9 cellular contexts compared by ENCODE assay signal in the genomic region with DNA sequence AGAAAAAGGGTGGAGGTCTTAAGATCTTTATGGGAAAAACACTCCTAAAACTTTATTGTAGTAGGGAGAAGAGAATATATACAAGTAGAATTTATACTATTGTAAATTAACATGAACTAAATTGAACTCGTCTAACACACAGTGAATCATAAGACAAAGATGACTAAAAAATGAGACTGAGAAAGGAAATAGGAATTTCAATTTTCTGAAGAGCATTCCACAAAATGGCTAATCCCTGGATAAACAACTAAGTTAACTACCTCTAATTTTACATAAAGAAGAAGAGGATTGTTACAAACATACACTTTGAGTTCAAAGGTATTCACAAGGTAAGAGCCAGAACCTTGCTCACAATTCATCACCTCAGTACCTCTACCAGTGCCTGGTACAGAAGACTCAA. TPM values are rescaled to one million over a fixed set of nuclear protein-coding genes. Genes with fewer than 3 reads are reported as not detected.
DNase-seq lines count a peak whose midpoint lies in the region; ATAC-seq and TF ChIP-seq lines count a peak whose summit lies in the region.
"Had no signal": no experiment of that assay in that cellular context is flagged by ENCODE, and none has a peak within 500 bp of the region (broad histone marks: within the 10 kb centered on the region; RNA-seq: fewer than 3 reads in every experiment).

No MANE protein-coding gene starts in this region.

- TF ChIP-seq CTCF in choroid plexus epithelial cell (conservative IDR thresholded peaks at IDR 0.05; ENCODE audit: low read depth, low read length) (no peak), nephron (IDR thresholded peaks at IDR 0.05; ENCODE audit: unreplicated experiment in 3 of 3) (no peak)

- peaks cover 14% of the 10 kb centered on the region for H3K36me3 Mint-ChIP-seq in CD4-positive, CD25-positive, alpha-beta regulatory T cell
- H3K36me3 Mint-ChIP-seq in nephron (ENCODE audit: low read depth), result peaks cover 13% of the 10 kb centered on the region

- H3K4me3 ChIP-seq in CD4-positive, CD25-positive, alpha-beta regulatory T cell (ENCODE audit: low read depth, low read length), result peak overlapping the region; percentile 94
- H3K4me3 ChIP-seq in MG63 (peak overlapping the region; percentile 77), choroid plexus epithelial cell (ENCODE audit: low read depth, low read length) (peak overlapping the region; percentile 95)

- H3K27me3 ChIP-seq in CD4-positive, CD25-positive, alpha-beta regulatory T cell (ENCODE audit: control insufficient read depth, insufficient read depth, low read length), result no peaks in the 10 kb centered on the region
- no peaks in the 10 kb centered on the region for H3K27me3 ChIP-seq in MG63

- ATAC-seq in CD4-positive, CD25-positive, alpha-beta regulatory T cell (ENCODE audit: low read depth in 2 of 2), result no peak
- no peak for ATAC-seq in HG02588 (IDR thresholded peaks at IDR 0.05; ENCODE audit: unreplicated experiment)
- no peak for ATAC-seq in HG03439 (IDR thresholded peaks at IDR 0.05; ENCODE audit: unreplicated experiment)
- no peak for ATAC-seq in GM21717 (IDR thresholded peaks at IDR 0.05; ENCODE audit: unreplicated experiment)
- no peak for ATAC-seq in GM21367 (IDR thresholded peaks at IDR 0.05; ENCODE audit: unreplicated experiment)

- H3K4me1 ChIP-seq in CD4-positive, CD25-positive, alpha-beta regulatory T cell (ENCODE audit: control insufficient read depth, insufficient read depth, low read length, poor library complexity, severe bottlenecking), result peaks cover 36% of the 10 kb centered on the region

- no peak for DNase-seq in CD4-positive, CD25-positive, alpha-beta regulatory T cell
- DNase-seq in MG63 (no peak), choroid plexus epithelial cell (ENCODE audit: low read depth) (peak; percentile 51)
- DNase-seq: hippocampal formation had no signal

- no peak overlapping the region for H3K27ac ChIP-seq in CD4-positive, CD25-positive, alpha-beta regulatory T cell (ENCODE audit: insufficient read depth, low read length, poor library complexity, severe bottlenecking)

- peaks cover 25 to 66% (median 56%) of the 10 kb centered on the region in 4 donors for H3K4me1 Mint-ChIP-seq in CD4-positive, CD25-positive, alpha-beta regulatory T cell
- H3K4me1 Mint-ChIP-seq in nephron, result peaks cover 50% of the 10 kb centered on the region

- H3K9me3 ChIP-seq in CD4-positive, CD25-positive, alpha-beta regulatory T cell (ENCODE audit: control insufficient read depth in 2 of 2, low read length in 2 of 2), result no peaks in the 10 kb centered on the region
- no peaks in the 10 kb centered on the region for H3K9me3 ChIP-seq in MG63

- no peaks in the 10 kb centered on the region for H3K36me3 ChIP-seq in CD4-positive, CD25-positive, alpha-beta regulatory T cell (ENCODE audit: control insufficient read depth, insufficient read depth, low read length)
- peaks cover 3% of the 10 kb centered on the region; the same call in 1 of the 2 replicates for H3K36me3 ChIP-seq in MG63

- H3K27ac Mint-ChIP-seq in CD4-positive, CD25-positive, alpha-beta regulatory T cell, result peak overlapping the region; percentile 66 to 79 (median 67)
- H3K27ac Mint-ChIP-seq in nephron, result peak overlapping the region; percentile 40 to 98 (median 97)

- H3K4me3 Mint-ChIP-seq in CD4-positive, CD25-positive, alpha-beta regulatory T cell, result peak overlapping the region; percentile 91 to 99 (median 92)
- peak overlapping the region; percentile 94 to 96 (median 95) for H3K4me3 Mint-ChIP-seq in nephron

- H3K27me3 Mint-ChIP-seq in CD4-positive, CD25-positive, alpha-beta regulatory T cell, result peaks cover 4% of the 10 kb centered on the region
- no peaks in the 10 kb centered on the region for H3K27me3 Mint-ChIP-seq in nephron (ENCODE audit: low read depth)

- H3K9me3 Mint-ChIP-seq in CD4-positive, CD25-positive, alpha-beta regulatory T cell, result no peaks in the 10 kb centered on the region
- H3K9me3 Mint-ChIP-seq in nephron, result no peaks in the 10 kb centered on the region

RNA-seq across cellular contexts. Expression of a gene that starts 2.0 kb away (rescaled TPM):
- 45.4 TPM for total RNA-seq in CD4-positive, CD25-positive, alpha-beta regulatory T cell
- 10 to 100 TPM; 13.2 to 23.0 (median 20.0) TPM for polyA plus RNA-seq in CD4-positive, CD25-positive, alpha-beta regulatory T cell
- total RNA-seq in MG63 (2014; rRNA removed; shearing (Covaris generic); ENCODE audit: low replicate concordance), result 26.3 and 120 TPM in 2 replicates

RNA-seq across cellular contexts. Expression of a gene that starts 29.6 kb away (rescaled TPM):
- total RNA-seq in CD4-positive, CD25-positive, alpha-beta regulatory T cell, result 1.4 TPM
- 1 to 10 TPM in 3 of 4 donors, under 1 TPM in 1; 0.62 to 1.6 (median 1.3) TPM for polyA plus RNA-seq in CD4-positive, CD25-positive, alpha-beta regulatory T cell
- total RNA-seq in MG63 (2014; rRNA removed; shearing (Covaris generic); ENCODE audit: low replicate concordance), result 0.10 TPM in 1 of 2 replicates, not detected in the other
